In the genomic region with DNA sequence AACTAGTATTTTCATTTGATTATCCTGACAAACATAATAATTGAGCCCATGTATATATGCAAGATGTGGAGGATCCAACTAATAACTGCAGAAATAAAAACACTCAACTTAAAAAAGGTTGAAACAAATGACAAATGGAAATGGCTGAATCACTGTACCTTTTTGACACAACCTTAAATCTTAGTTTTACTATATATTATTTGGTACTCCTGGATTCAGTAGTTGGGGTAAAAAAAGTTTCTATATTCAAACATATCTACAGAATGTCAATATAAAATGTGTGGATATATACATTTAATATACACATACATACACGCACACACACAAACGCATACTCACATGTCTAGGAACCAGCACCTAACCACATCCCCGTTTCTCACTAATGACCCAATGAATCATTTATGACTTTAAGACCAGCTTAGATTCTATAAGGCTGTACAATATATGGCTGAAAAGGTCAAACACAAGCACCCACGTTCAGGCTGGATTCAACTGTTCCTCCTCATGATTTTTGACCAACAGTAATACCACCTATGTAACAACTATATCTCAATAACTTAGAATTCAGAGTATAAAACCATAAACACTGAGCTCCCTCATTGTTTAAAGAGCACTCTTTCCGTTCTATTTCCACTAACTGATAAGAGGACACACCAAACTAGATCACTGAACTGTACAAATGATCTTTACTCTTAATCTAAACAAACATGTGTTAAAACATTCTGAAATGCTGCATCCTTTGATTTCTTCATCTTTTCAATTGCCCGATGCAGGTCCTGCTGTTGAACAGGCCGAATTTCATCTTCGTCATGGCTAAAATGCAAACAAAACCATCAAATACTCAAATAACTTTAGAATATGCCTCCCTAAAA, we compare ENCODE assay signal across 2 cellular contexts.
TF ChIP-seq lines count a peak whose summit lies in the region.

No MANE protein-coding gene starts in this region.

TF ChIP-seq in A549, 52 proteins besides CTCF, POLR2A, EP300 and RAD21 (continued from another document):
- TF ChIP-seq, protein P1, sequence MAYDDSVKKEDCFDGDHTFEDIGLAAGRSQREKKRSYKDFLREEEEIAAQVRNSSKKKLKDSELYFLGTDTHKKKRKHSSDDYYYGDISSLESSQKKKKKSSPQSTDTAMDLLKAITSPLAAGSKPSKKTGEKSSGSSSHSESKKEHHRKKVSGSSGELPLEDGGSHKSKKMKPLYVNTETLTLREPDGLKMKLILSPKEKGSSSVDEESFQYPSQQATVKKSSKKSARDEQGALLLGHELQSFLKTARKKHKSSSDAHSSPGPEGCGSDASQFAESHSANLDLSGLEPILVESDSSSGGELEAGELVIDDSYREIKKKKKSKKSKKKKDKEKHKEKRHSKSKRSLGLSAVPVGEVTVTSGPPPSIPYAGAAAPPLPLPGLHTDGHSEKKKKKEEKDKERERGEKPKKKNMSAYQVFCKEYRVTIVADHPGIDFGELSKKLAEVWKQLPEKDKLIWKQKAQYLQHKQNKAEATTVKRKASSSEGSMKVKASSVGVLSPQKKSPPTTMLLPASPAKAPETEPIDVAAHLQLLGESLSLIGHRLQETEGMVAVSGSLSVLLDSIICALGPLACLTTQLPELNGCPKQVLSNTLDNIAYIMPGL (CRISPR knock-in tag; IDR thresholded peaks at IDR 0.05; ENCODE audit: borderline replicate concordance): no peak
- TF ChIP-seq SREBF2 (IDR thresholded peaks at IDR 0.05) (no peak), CEBPB (IDR thresholded peaks at IDR 0.05) (no peak), TFCP2L1 (CRISPR knock-in tag; IDR thresholded peaks at IDR 0.05) (no peak), EHMT2 (IDR thresholded peaks at IDR 0.05; ENCODE audit: low read depth) (no peak), FOSL2 (IDR thresholded peaks at IDR 0.05) (no peak), FOSL2 (CRISPR knock-in tag; IDR thresholded peaks at IDR 0.05) (no peak), HEYL (CRISPR knock-in tag; IDR thresholded peaks at IDR 0.05) (no peak), ESRRA (IDR thresholded peaks at IDR 0.05; ENCODE audit: borderline replicate concordance, low read length) (no peak), RNF2 (IDR thresholded peaks at IDR 0.05; ENCODE audit: borderline replicate concordance, low read depth) (no peak), CBX8 (IDR thresholded peaks at IDR 0.05) (no peak)

TF ChIP-seq in IMR-90, 13 proteins besides CTCF, POLR2A, EP300 and RAD21 (continued from another document):
- TF ChIP-seq, protein P2, sequence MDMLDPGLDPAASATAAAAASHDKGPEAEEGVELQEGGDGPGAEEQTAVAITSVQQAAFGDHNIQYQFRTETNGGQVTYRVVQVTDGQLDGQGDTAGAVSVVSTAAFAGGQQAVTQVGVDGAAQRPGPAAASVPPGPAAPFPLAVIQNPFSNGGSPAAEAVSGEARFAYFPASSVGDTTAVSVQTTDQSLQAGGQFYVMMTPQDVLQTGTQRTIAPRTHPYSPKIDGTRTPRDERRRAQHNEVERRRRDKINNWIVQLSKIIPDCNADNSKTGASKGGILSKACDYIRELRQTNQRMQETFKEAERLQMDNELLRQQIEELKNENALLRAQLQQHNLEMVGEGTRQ (IDR thresholded peaks at IDR 0.05; ENCODE audit: low read depth, low read length): no peak
- TF ChIP-seq FOS (IDR thresholded peaks at IDR 0.05; ENCODE audit: low read depth, low read length) (no peak), NFE2L2 (IDR thresholded peaks at IDR 0.05; ENCODE audit: low read depth, low read length) (no peak), MAFK (IDR thresholded peaks at IDR 0.05; ENCODE audit: low read depth, low read length) (no peak)
TF ChIP-seq in IMR-90: peak in this region for 0.
